Comparison of ENCODE assay signal across 8 cellular contexts in the genomic region with DNA sequence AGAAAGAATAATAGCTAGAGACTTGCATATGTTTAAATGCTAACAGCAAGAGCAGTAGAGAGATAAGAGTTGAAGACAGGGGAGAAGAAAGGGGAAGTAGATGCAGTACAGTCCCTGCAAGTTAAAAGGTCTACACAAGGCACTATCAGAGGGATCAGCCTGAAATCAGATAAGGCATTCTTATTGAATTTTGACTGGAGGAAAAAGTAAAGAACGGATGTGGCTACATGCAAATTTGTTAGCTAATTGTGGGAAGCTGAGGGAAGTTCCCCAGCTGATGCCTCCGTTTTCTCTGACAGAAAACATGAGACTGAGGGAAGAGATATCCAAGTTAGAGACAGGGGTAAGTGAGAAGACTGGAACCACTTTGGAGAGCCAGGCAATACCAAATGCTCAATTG. TPM values are rescaled to one million over a fixed set of nuclear protein-coding genes. Genes with fewer than 3 reads are reported as not detected.
DNase-seq lines count a peak whose midpoint lies in the region; ATAC-seq and TF ChIP-seq lines count a peak whose summit lies in the region.

No MANE protein-coding gene starts in this region.

- H3K4me3 ChIP-seq in Jurkat, Clone E6-1 (ENCODE audit: low read length) = no peak overlapping the region
- no peak overlapping the region for H3K4me3 ChIP-seq in colonic mucosa
- H3K4me3 ChIP-seq in left lung = no peak overlapping the region

- peak overlapping the region; percentile 5 for H3K27ac ChIP-seq in colonic mucosa
- H3K27ac ChIP-seq in left lung = no peak overlapping the region

- DNase-seq in Jurkat, Clone E6-1 (ENCODE audit: low read depth, low spot score) = peak; percentile 94
- DNase-seq in colonic mucosa (no peak), chondrocyte (ENCODE audit: low spot score) (no peak), left lung (no peak), NCI-H2029 (lab: John Stamatoyannopoulos, UW) (no peak)
- no peak for DNase-seq in activated CD8-positive, alpha-beta memory T cell treated with anti-CD3 and anti-CD28 coated beads, Interleukin-2, amount 50 U/mL, for 48 hours

- H3K27me3 Mint-ChIP-seq in chondrocyte (ENCODE audit: low read depth) = no peaks in the 10 kb centered on the region

- no peak for TF ChIP-seq CTCF in colonic mucosa (IDR thresholded peaks at IDR 0.05)
- TF ChIP-seq CTCF in chondrocyte (IDR thresholded peaks at IDR 0.05) = no peak
- no peak for TF ChIP-seq CTCF in left lung (IDR thresholded peaks at IDR 0.05)

- H3K4me3 Mint-ChIP-seq in chondrocyte (ENCODE audit: unreplicated experiment) = no peak overlapping the region

- intact Hi-C loops in colonic mucosa (cut with DNase I) = no loop called here
- intact Hi-C loops in left lung (cut with DNase I) = no loop called here

- H3K27ac Mint-ChIP-seq in chondrocyte (ENCODE audit: unreplicated experiment) = no peak overlapping the region

- no peaks in the 10 kb centered on the region for H3K36me3 ChIP-seq in colonic mucosa
- no peaks in the 10 kb centered on the region for H3K36me3 ChIP-seq in left lung

- H3K9ac ChIP-seq in colonic mucosa (ENCODE audit: low read depth in 2 of 2, low read length in 2 of 2) = no peak overlapping the region

- peaks cover 9% of the 10 kb centered on the region for H3K4me1 Mint-ChIP-seq in chondrocyte (ENCODE audit: low read depth)

- ATAC-seq in GM18498 (IDR thresholded peaks at IDR 0.05; ENCODE audit: unreplicated experiment) (peak; percentile 87), GM21528 (IDR thresholded peaks at IDR 0.05; ENCODE audit: low FRiP score, unreplicated experiment) (peak; percentile 81), left lung (no peak)

- H3K4me1 ChIP-seq in colonic mucosa (peaks cover 8% of the 10 kb centered on the region), left lung (peaks cover 2 to 6% of the 10 kb centered on the region in 2 donors)

- H3K9me3 ChIP-seq in colonic mucosa (no peaks in the 10 kb centered on the region), left lung (no peaks in the 10 kb centered on the region)

- no peaks in the 10 kb centered on the region for H3K9me3 Mint-ChIP-seq in chondrocyte (ENCODE audit: low read depth)

- H3K27me3 ChIP-seq in colonic mucosa = no peaks in the 10 kb centered on the region
- H3K27me3 ChIP-seq in left lung = no peaks in the 10 kb centered on the region

- H3K36me3 Mint-ChIP-seq in chondrocyte (ENCODE audit: low read depth) = peaks cover 4% of the 10 kb centered on the region

RNA-seq across cellular contexts. Expression of a gene that starts 12.9 kb away (rescaled TPM):
- polyA plus RNA-seq in Jurkat, Clone E6-1 (2012; ENCODE audit: insufficient read depth, insufficient read length) = 20.7 TPM
- total RNA-seq in colonic mucosa (10 to 100 TPM; 50.0 to 59.0 TPM), chondrocyte (67.1 to 75.4 TPM (median 75.2 TPM) in 3 replicates), left lung (10 to 100 TPM; 26.5 to 93.0 TPM)

RNA-seq across cellular contexts. Expression of a gene that starts 35.4 kb away (rescaled TPM):
- polyA plus RNA-seq in Jurkat, Clone E6-1 (2012; ENCODE audit: insufficient read depth, insufficient read length) = 1.3 TPM
- total RNA-seq in colonic mucosa (under 1 TPM; 0.37 to 0.40 TPM), chondrocyte (0.67 to 1.7 TPM (median 1.1 TPM) in 3 replicates), left lung (under 1 TPM; 0.31 to 0.52 TPM)
